Comparison of ENCODE assay signal across 25 cellular contexts in the genomic region with DNA sequence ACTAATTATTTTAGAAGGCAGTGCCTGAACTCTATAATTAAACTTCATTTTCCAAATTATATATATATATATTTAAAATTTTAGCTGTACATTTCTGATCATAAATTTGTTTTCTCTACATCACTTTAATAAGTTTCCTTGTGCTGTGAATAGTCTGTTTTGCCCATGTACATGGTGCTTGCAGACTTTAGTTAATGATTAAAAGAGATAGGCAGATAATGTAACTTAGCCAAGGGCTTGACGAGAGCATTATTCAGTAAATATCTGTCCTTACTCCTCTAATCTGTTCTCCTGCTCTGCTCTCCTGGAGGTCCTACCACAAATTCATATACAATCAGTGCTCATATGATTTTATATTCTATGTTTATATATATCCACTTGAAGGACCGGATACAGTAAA.
"Had no signal": no experiment of that assay in that cellular context is flagged by ENCODE, and none has a peak within 500 bp of the region (broad histone marks: within the 10 kb centered on the region; RNA-seq: fewer than 3 reads in every experiment).

No MANE protein-coding gene starts in this region.

- H3K27me3 ChIP-seq: adrenal gland, ascending aorta, brain microvascular endothelial cell, esophagus muscularis mucosa, vagina had no signal

- DNase-seq: activated CD4-positive, alpha-beta T cell treated with anti-CD3 and anti-CD28 coated beads, Interleukin-2, amount 50 U/mL, for 1 hour; activated CD8-positive, alpha-beta T cell treated with anti-CD3 and anti-CD28 coated beads, Interleukin-2, amount 10 ng/mL, durations not matched to agents 7 days and 5 days; activated naive CD4-positive, alpha-beta T cell; activated T-cell treated with anti-CD3 and anti-CD28 coated beads, Interleukin-2, amount 50 U/mL, for 1 hour; adrenal gland; brain microvascular endothelial cell; effector memory CD4-positive, alpha-beta T cell; hypothalamus; left colon; lower lobe of right lung; naive B cell; nucleus accumbens; stimulated activated CD4-positive, alpha-beta T cell treated with anti-CD3 and anti-CD28 coated beads, Interleukin-4, amount 100 ng/mL, for 24 hours; stimulated activated naive CD4-positive, alpha-beta T cell treated with Interleukin-2 at 50 U/mL for 16 hours had no signal

- H3K9me3 ChIP-seq: adrenal gland, ascending aorta, lower lobe of right lung, thoracic aorta, vagina had no signal

- H3K4me1 ChIP-seq: adrenal gland, ascending aorta, esophagus muscularis mucosa, lower lobe of right lung, parathyroid adenoma, vagina had no signal

- ATAC-seq: activated CD4-positive, CD25-positive, alpha-beta regulatory T cell treated with anti-CD3 and anti-CD28 coated beads, Interleukin-2, amount 50 U/mL, for 24 hours; activated CD8-positive, alpha-beta T cell treated with anti-CD3 and anti-CD28 coated beads, Interleukin-2, amount 10 ng/mL, durations not matched to agents 7 days and 5 days; activated T-helper 17 cell treated with anti-CD3 and anti-CD28 coated beads, Interleukin-2, amount 50 U/mL, for 72 hours; left colon; lower lobe of right lung had no signal

- FAIRE-seq: colon, endothelial cell of umbilical vein, frontal cortex had no signal

- H3K9ac ChIP-seq: parathyroid adenoma had no signal

- H2AFZ ChIP-seq: parathyroid adenoma had no signal

- H3K27ac ChIP-seq: adrenal gland, ascending aorta, brain microvascular endothelial cell, esophagus muscularis mucosa, lower lobe of right lung, parathyroid adenoma, thoracic aorta, vagina, VCaP had no signal

- H3K36me3 ChIP-seq: adrenal gland, ascending aorta, brain microvascular endothelial cell, esophagus muscularis mucosa, lower lobe of right lung, thoracic aorta, vagina had no signal

- H3K79me2 ChIP-seq: parathyroid adenoma had no signal

- H3K4me3 ChIP-seq: adrenal gland, ascending aorta, esophagus muscularis mucosa, lower lobe of right lung, thoracic aorta, vagina had no signal
